In genomic region chr19:1652471-1653299, GRCh38 we compare ENCODE assay signal across 8 cellular contexts. TPM values are rescaled to one million over a fixed set of nuclear protein-coding genes. Genes with fewer than 3 reads are reported as not detected.
DNase-seq lines count a peak whose midpoint lies in the region; ATAC-seq and TF ChIP-seq lines count a peak whose summit lies in the region.

Gene TCF3, minus strand, starts transcription at chr19:1652615. Its CDS starts 2,367 bp downstream, at chr19:1650248.

- no peaks in the 10 kb centered on the region for H3K27me3 ChIP-seq in Panc1 (ENCODE audit: control insufficient read depth, insufficient read depth, low read length)
- H3K27me3 ChIP-seq in mucosa of rectum (ENCODE audit: control insufficient read depth in 2 of 2, insufficient read depth in 2 of 2, low read length in 2 of 2): no peaks in the 10 kb centered on the region

- ATAC-seq in GM21723 (IDR thresholded peaks at IDR 0.05; ENCODE audit: unreplicated experiment) (peak; percentile 58), Panc1 (peak; percentile 94)
- ATAC-seq in activated T-cell treated with anti-CD3 and anti-CD28 coated beads, Interleukin-2, amount 50 U/mL, for 4 hours: peak; percentile 92

- H3K9me3 ChIP-seq in Panc1 (ENCODE audit: control insufficient read depth, insufficient read depth, low read depth, low read length): no peaks in the 10 kb centered on the region
- H3K9me3 ChIP-seq in mucosa of rectum (ENCODE audit: control insufficient read depth in 2 of 2, low read length in 2 of 2): no peaks in the 10 kb centered on the region

- peak within 1 kb of the TSS; percentile 89 for H3K27ac ChIP-seq in Panc1 (ENCODE audit: low read length)
- peak within 1 kb of the TSS; percentile 98 to 99 for H3K27ac ChIP-seq in mucosa of rectum (ENCODE audit: low read depth in 2 of 2, low read length in 2 of 2)

- no TSS peak for BruUV-seq in Panc1 (replicated peaks; lab: Mats Ljungman, UMichigan)

- no peaks in the 10 kb centered on the region for H3K9me3 Mint-ChIP-seq in activated T-cell treated with anti-CD3 and anti-CD28 coated beads, Interleukin-2, amount 50 U/mL, for 4 hours

- H3K4me3 ChIP-seq in Panc1 (ENCODE audit: low read depth in 2 of 2, low read length in 2 of 2) (peak within 1 kb of the TSS; percentile 64 to 68), mucosa of rectum (ENCODE audit: low read length in 2 of 2) (peak within 1 kb of the TSS; percentile 78 to 80)

- H3K9ac ChIP-seq in mucosa of rectum (ENCODE audit: low read depth in 1 of 2, low read length in 2 of 2): peak within 1 kb of the TSS; percentile 91 to 98

- peak within 1 kb of the TSS; percentile 90 for H3K4me3 Mint-ChIP-seq in activated T-cell treated with anti-CD3 and anti-CD28 coated beads, Interleukin-2, amount 50 U/mL, for 4 hours

- CTCF ChIA-PET in Panc1 (lab: Charles Lee): no interaction called here

- POLR2A ChIA-PET in Panc1 (lab: Charles Lee): no interaction called here

- H3K36me3 Mint-ChIP-seq in activated T-cell treated with anti-CD3 and anti-CD28 coated beads, Interleukin-2, amount 50 U/mL, for 4 hours (ENCODE audit: insufficient read depth): peaks cover 2% of the 10 kb centered on the region

- intact Hi-C loops in Panc1 (cut with micrococcal nuclease; ENCODE audit: unreplicated experiment): no loop called here

- no peak for TF ChIP-seq CTCF in Panc1 (IDR thresholded peaks at IDR 0.05)

- peak; percentile 72 for TF ChIP-seq POLR2A in erythroblast (IDR thresholded peaks at IDR 0.05; ENCODE audit: low read length)

- H3K4me1 Mint-ChIP-seq in activated T-cell treated with anti-CD3 and anti-CD28 coated beads, Interleukin-2, amount 50 U/mL, for 4 hours (ENCODE audit: low read depth): peaks cover 22% of the 10 kb centered on the region

- in situ Hi-C loops in Panc1 (cut with HindIII; ENCODE audit: low pct_unique_long_range_greater_than_20kb, low sequenced_read_pairs): no loop called here

- H3K4me1 ChIP-seq in Panc1 (ENCODE audit: control insufficient read depth, insufficient read depth, low read length): peaks cover 4% of the 10 kb centered on the region
- H3K4me1 ChIP-seq in mucosa of rectum (ENCODE audit: control insufficient read depth in 2 of 2, insufficient read depth in 2 of 2, low read length in 2 of 2): peaks cover 0 to 5% of the 10 kb centered on the region in 2 donors

- peaks cover 3% of the 10 kb centered on the region for H3K27me3 Mint-ChIP-seq in activated T-cell treated with anti-CD3 and anti-CD28 coated beads, Interleukin-2, amount 50 U/mL, for 4 hours (ENCODE audit: low read depth)

- DNase-seq in DMS53 (lab: John Stamatoyannopoulos, UW): peak; percentile 98
- DNase-seq in KG1 (lab: John Stamatoyannopoulos, UW): peak; percentile 97
- DNase-seq in Panc1 (ENCODE audit: low read depth, low spot score): peak; percentile 87
- DNase-seq in activated T-cell treated with anti-CD3 and anti-CD28 coated beads, Interleukin-2, amount 50 U/mL, for 4 hours: peak; percentile 99
- peak; percentile 99 to 100 for DNase-seq in erythroblast (lab: John Stamatoyannopoulos, UW)
- peak; percentile 99 for DNase-seq in stimulated activated CD8-positive, alpha-beta memory T cell treated with anti-CD3 and anti-CD28 coated beads, Interleukin-4, amount 100 ng/mL, for 48 hours

- H3K36me3 ChIP-seq in Panc1 (ENCODE audit: control insufficient read depth, insufficient read depth, low read length): no peaks in the 10 kb centered on the region
- peaks cover 0 to 2% of the 10 kb centered on the region in 2 donors for H3K36me3 ChIP-seq in mucosa of rectum (ENCODE audit: control insufficient read depth in 2 of 2, insufficient read depth in 2 of 2, low read length in 2 of 2)

RNA-seq across cellular contexts. Expression of gene TCF3, which starts in this region (rescaled TPM):
- total RNA-seq in Panc1 (2021; ENCODE audit: unreplicated experiment): 175 TPM
- polyA plus RNA-seq in Panc1 (2012; ENCODE audit: insufficient read length): 220 TPM
- 100 to 1,000 TPM; 144 to 184 (median 153) TPM for total RNA-seq in activated T-cell treated with anti-CD3 and anti-CD28 coated beads, Interleukin-2, amount 50 U/mL, for 4 hours

Comparison
In these comparisons a context has a peak if more than half of its experiments do, and no peak if none do; other contexts are left out.
1. Peak in every context shown above with its lines: DNase-seq, ATAC-seq, H3K4me3 ChIP-seq and H3K27ac ChIP-seq.